In the genomic region with DNA sequence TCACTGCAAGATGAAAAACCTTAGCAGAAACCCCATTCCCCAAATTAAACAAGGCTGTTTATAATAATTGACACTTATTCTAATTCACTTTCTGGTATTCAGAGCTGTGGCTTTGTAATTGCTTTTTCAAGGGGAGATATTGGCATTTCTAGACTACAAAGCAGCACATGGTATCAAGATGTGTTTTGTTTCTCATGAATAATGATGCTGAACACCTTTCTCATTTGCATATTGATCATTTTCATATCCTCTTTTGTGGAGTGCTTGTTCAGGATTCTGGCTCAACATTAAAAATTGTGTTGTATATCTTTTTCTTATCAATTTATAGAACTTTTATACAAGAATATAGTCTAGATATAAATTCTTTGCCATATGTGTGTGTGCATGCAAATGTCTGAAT, we compare ENCODE assay signal across 37 cellular contexts. TPM values are rescaled to one million over a fixed set of nuclear protein-coding genes. Genes with fewer than 3 reads are reported as not detected.
"Had no signal": no experiment of that assay in that cellular context is flagged by ENCODE, and none has a peak within 500 bp of the region (broad histone marks: within the 10 kb centered on the region; RNA-seq: fewer than 3 reads in every experiment).

No MANE protein-coding gene starts in this region.

- FAIRE-seq: bronchial epithelial cell, TTC549 had no signal

- H3K36me3 Mint-ChIP-seq: activated CD8-positive, alpha-beta memory T cell treated with anti-CD3 and anti-CD28 coated beads, Interleukin-2, amount 10 ng/mL, durations not matched to agents 7 days and 5 days; activated naive CD4-positive, alpha-beta T cell treated with anti-CD3 and anti-CD28 coated beads, Interleukin-2, amount 10 ng/mL, durations not matched to agents 7 days and 5 days; activated naive CD4-positive, alpha-beta T cell treated with anti-CD3 and anti-CD28 coated beads, Interleukin-2, amount 50 U/mL, for 24 hours; activated naive CD8-positive, alpha-beta T cell; activated naive CD8-positive, alpha-beta T cell treated with anti-CD3 and anti-CD28 coated beads, Interleukin-2, amount 10 ng/mL, durations not matched to agents 7 days and 5 days; brain had no signal

- H3K27ac Mint-ChIP-seq: activated B cell treated with CpG ODN at 0.5 μM for 24 hours; activated CD4-positive, alpha-beta memory T cell treated with anti-CD3 and anti-CD28 coated beads, Interleukin-2, amount 10 ng/mL, durations not matched to agents 7 days and 5 days; activated CD4-positive, alpha-beta T cell treated with anti-CD3 and anti-CD28 coated beads for 36 hours; activated CD4-positive, alpha-beta T cell treated with anti-CD3 and anti-CD28 coated beads, Interleukin-2, amount 10 ng/mL, durations not matched to agents 7 days and 5 days; activated CD8-positive, alpha-beta memory T cell treated with anti-CD3 and anti-CD28 coated beads, Interleukin-2, amount 10 ng/mL, durations not matched to agents 7 days and 5 days; activated CD8-positive, alpha-beta T cell treated with anti-CD3 and anti-CD28 coated beads, Interleukin-2, amount 10 ng/mL, durations not matched to agents 7 days and 5 days; activated naive CD4-positive, alpha-beta T cell treated with anti-CD3 and anti-CD28 coated beads, Interleukin-2, amount 10 ng/mL, durations not matched to agents 7 days and 5 days; activated naive CD4-positive, alpha-beta T cell treated with anti-CD3 and anti-CD28 coated beads, Interleukin-2, amount 50 U/mL, for 24 hours; activated naive CD8-positive, alpha-beta T cell; activated naive CD8-positive, alpha-beta T cell treated with anti-CD3 and anti-CD28 coated beads, Interleukin-2, amount 10 ng/mL, durations not matched to agents 7 days and 5 days; activated naive CD8-positive, alpha-beta T cell treated with anti-CD3 and anti-CD28 coated beads, Interleukin-2, amount 50 U/mL, for 24 hours; activated T-cell treated with anti-CD3 and anti-CD28 coated beads, Interleukin-2, amount 50 U/mL, for 24 hours; activated T-helper 2 cell treated with anti-CD3 and anti-CD28 coated beads, Interferon-gamma antibody, Interleukin-2, Interleukin-4, amounts not matched to agents 10 μg/mL and 5 μg/mL and 100 μg/mL, durations not matched to agents 14 hours and 24 hours and 36 hours; brain; T-helper 2 cell treated with Interferon-gamma antibody and Interleukin-4, amounts not matched to agents 5 μg/mL and 100 μg/mL, for 36 hours had no signal

- DNase-seq: activated B cell treated with CpG ODN at 0.5 μM for 24 hours; activated CD4-positive, alpha-beta memory T cell treated with anti-CD3 and anti-CD28 coated beads, Interleukin-2, amount 10 ng/mL, durations not matched to agents 7 days and 5 days; activated CD4-positive, alpha-beta T cell treated with anti-CD3 and anti-CD28 coated beads for 36 hours; activated CD4-positive, alpha-beta T cell treated with anti-CD3 and anti-CD28 coated beads for 48 hours; activated CD4-positive, alpha-beta T cell treated with anti-CD3 and anti-CD28 coated beads, Interleukin-2, amount 10 ng/mL, durations not matched to agents 7 days and 5 days; activated CD4-positive, alpha-beta T cell treated with anti-CD3 and anti-CD28 coated beads, Interleukin-2, amount 50 U/mL, for 48 hours; activated CD4-positive, CD25-positive, alpha-beta regulatory T cell treated with anti-CD3 and anti-CD28 coated beads, Interleukin-2, amount 50 U/mL, for 72 hours; activated CD8-positive, alpha-beta memory T cell treated with anti-CD3 and anti-CD28 coated beads for 24 hours; activated CD8-positive, alpha-beta memory T cell treated with anti-CD3 and anti-CD28 coated beads, Interleukin-2, amount 10 ng/mL, durations not matched to agents 7 days and 5 days; activated CD8-positive, alpha-beta memory T cell treated with anti-CD3 and anti-CD28 coated beads, Interleukin-2, amount 50 U/mL, for 48 hours; activated CD8-positive, alpha-beta T cell treated with anti-CD3 and anti-CD28 coated beads, Interleukin-2, amount 10 ng/mL, durations not matched to agents 7 days and 5 days; activated effector memory CD4-positive, alpha-beta T cell treated with Interleukin-2 at 50 U/mL for 16 hours; activated gamma-delta T cell; activated naive CD4-positive, alpha-beta T cell treated with anti-CD3 and anti-CD28 coated beads, Interleukin-2, amount 10 ng/mL, durations not matched to agents 7 days and 5 days; activated naive CD4-positive, alpha-beta T cell treated with Interleukin-2 at 50 U/mL for 16 hours; activated naive CD8-positive, alpha-beta T cell treated with anti-CD3 and anti-CD28 coated beads, Interleukin-2, amount 10 ng/mL, durations not matched to agents 7 days and 5 days; activated naive CD8-positive, alpha-beta T cell treated with anti-CD3 and anti-CD28 coated beads, Interleukin-2, amount 50 U/mL, for 24 hours; activated T-cell treated with anti-CD3 and anti-CD28 coated beads, Interleukin-2, amount 50 U/mL, for 24 hours; activated T-cell treated with anti-CD3 and anti-CD28 coated beads, Interleukin-2, amount 50 U/mL, for 48 hours; amygdala; anterior cingulate cortex; caudate nucleus; cerebellar nuclear complex; T-helper 2 cell; T-helper 9 cell had no signal

- H3K36me3 ChIP-seq: ascending aorta, cardiac muscle cell had no signal

- H3K4me3 ChIP-seq: ascending aorta, cardiac muscle cell had no signal

- H3K9me3 ChIP-seq: ascending aorta had no signal

- H3K27me3 ChIP-seq: ascending aorta, cardiac muscle cell had no signal

- H3K4me3 Mint-ChIP-seq: activated B cell treated with CpG ODN at 0.5 μM for 24 hours; activated CD4-positive, alpha-beta memory T cell treated with anti-CD3 and anti-CD28 coated beads, Interleukin-2, amount 10 ng/mL, durations not matched to agents 7 days and 5 days; activated CD4-positive, alpha-beta T cell treated with anti-CD3 and anti-CD28 coated beads for 36 hours; activated CD4-positive, alpha-beta T cell treated with anti-CD3 and anti-CD28 coated beads, Interleukin-2, amount 10 ng/mL, durations not matched to agents 7 days and 5 days; activated CD8-positive, alpha-beta memory T cell treated with anti-CD3 and anti-CD28 coated beads, Interleukin-2, amount 10 ng/mL, durations not matched to agents 7 days and 5 days; activated CD8-positive, alpha-beta T cell treated with anti-CD3 and anti-CD28 coated beads, Interleukin-2, amount 10 ng/mL, durations not matched to agents 7 days and 5 days; activated naive CD4-positive, alpha-beta T cell treated with anti-CD3 and anti-CD28 coated beads, Interleukin-2, amount 10 ng/mL, durations not matched to agents 7 days and 5 days; activated naive CD4-positive, alpha-beta T cell treated with anti-CD3 and anti-CD28 coated beads, Interleukin-2, amount 50 U/mL, for 24 hours; activated naive CD8-positive, alpha-beta T cell; activated naive CD8-positive, alpha-beta T cell treated with anti-CD3 and anti-CD28 coated beads, Interleukin-2, amount 10 ng/mL, durations not matched to agents 7 days and 5 days; activated naive CD8-positive, alpha-beta T cell treated with anti-CD3 and anti-CD28 coated beads, Interleukin-2, amount 50 U/mL, for 24 hours; activated T-cell treated with anti-CD3 and anti-CD28 coated beads, Interleukin-2, amount 50 U/mL, for 24 hours; brain; central memory CD8-positive, alpha-beta T cell; T-helper 2 cell treated with Interferon-gamma antibody and Interleukin-4, amounts not matched to agents 5 μg/mL and 100 μg/mL, for 36 hours had no signal

- H3K27me3 Mint-ChIP-seq: activated B cell treated with CpG ODN at 0.5 μM for 24 hours; activated CD4-positive, alpha-beta T cell treated with anti-CD3 and anti-CD28 coated beads for 36 hours; activated naive CD4-positive, alpha-beta T cell treated with anti-CD3 and anti-CD28 coated beads, Interleukin-2, amount 50 U/mL, for 24 hours; activated naive CD8-positive, alpha-beta T cell; activated naive CD8-positive, alpha-beta T cell treated with anti-CD3 and anti-CD28 coated beads, Interleukin-2, amount 50 U/mL, for 24 hours; central memory CD8-positive, alpha-beta T cell had no signal

- ATAC-seq: activated CD4-positive, alpha-beta T cell treated with anti-CD3 and anti-CD28 coated beads for 36 hours; activated CD8-positive, alpha-beta memory T cell treated with anti-CD3 and anti-CD28 coated beads, Interleukin-2, amount 10 ng/mL, durations not matched to agents 7 days and 5 days; activated CD8-positive, alpha-beta T cell treated with anti-CD3 and anti-CD28 coated beads, Interleukin-2, amount 10 ng/mL, durations not matched to agents 7 days and 5 days; activated naive CD8-positive, alpha-beta T cell treated with anti-CD3 and anti-CD28 coated beads, Interleukin-2, amount 50 U/mL, for 24 hours had no signal

- H3K27ac ChIP-seq: ascending aorta, cardiac muscle cell, VCaP had no signal

- H3K9me3 Mint-ChIP-seq: activated B cell treated with CpG ODN at 0.5 μM for 24 hours; activated CD4-positive, alpha-beta memory T cell treated with anti-CD3 and anti-CD28 coated beads, Interleukin-2, amount 10 ng/mL, durations not matched to agents 7 days and 5 days; activated CD4-positive, alpha-beta T cell treated with anti-CD3 and anti-CD28 coated beads, Interleukin-2, amount 10 ng/mL, durations not matched to agents 7 days and 5 days; activated naive CD4-positive, alpha-beta T cell treated with anti-CD3 and anti-CD28 coated beads, Interleukin-2, amount 10 ng/mL, durations not matched to agents 7 days and 5 days; activated naive CD4-positive, alpha-beta T cell treated with anti-CD3 and anti-CD28 coated beads, Interleukin-2, amount 50 U/mL, for 24 hours; activated naive CD8-positive, alpha-beta T cell treated with anti-CD3 and anti-CD28 coated beads, Interleukin-2, amount 10 ng/mL, durations not matched to agents 7 days and 5 days; activated naive CD8-positive, alpha-beta T cell treated with anti-CD3 and anti-CD28 coated beads, Interleukin-2, amount 50 U/mL, for 24 hours; activated T-cell treated with anti-CD3 and anti-CD28 coated beads, Interleukin-2, amount 50 U/mL, for 24 hours; activated T-helper 2 cell treated with anti-CD3 and anti-CD28 coated beads, Interferon-gamma antibody, Interleukin-2, Interleukin-4, amounts not matched to agents 10 μg/mL and 5 μg/mL and 100 μg/mL, durations not matched to agents 14 hours and 24 hours and 36 hours; central memory CD8-positive, alpha-beta T cell; T-helper 2 cell treated with Interferon-gamma antibody and Interleukin-4, amounts not matched to agents 5 μg/mL and 100 μg/mL, for 36 hours had no signal

- H3K4me1 Mint-ChIP-seq: activated B cell treated with CpG ODN at 0.5 μM for 24 hours; activated CD4-positive, alpha-beta memory T cell treated with anti-CD3 and anti-CD28 coated beads, Interleukin-2, amount 10 ng/mL, durations not matched to agents 7 days and 5 days; activated CD4-positive, alpha-beta T cell treated with anti-CD3 and anti-CD28 coated beads for 36 hours; activated CD4-positive, alpha-beta T cell treated with anti-CD3 and anti-CD28 coated beads, Interleukin-2, amount 10 ng/mL, durations not matched to agents 7 days and 5 days; activated naive CD4-positive, alpha-beta T cell treated with anti-CD3 and anti-CD28 coated beads, Interleukin-2, amount 50 U/mL, for 24 hours; activated naive CD8-positive, alpha-beta T cell treated with anti-CD3 and anti-CD28 coated beads, Interleukin-2, amount 50 U/mL, for 24 hours; brain; central memory CD8-positive, alpha-beta T cell had no signal

RNA-seq across cellular contexts. Expression of gene ANKRD55, which starts 22.4 kb away (rescaled TPM):
- total RNA-seq: activated B cell treated with CpG ODN at 0.5 μM for 24 hours, ascending aorta, bronchial epithelial cell, cardiac muscle cell, chondrocyte had no signal
